In genomic region chr1:61051455-61052392, GRCh38 we compare ENCODE assay signal across 8 cellular contexts. TPM values are rescaled to one million over a fixed set of nuclear protein-coding genes. Genes with fewer than 3 reads are reported as not detected.
DNase-seq lines count a peak whose midpoint lies in the region; ATAC-seq and TF ChIP-seq lines count a peak whose summit lies in the region.

No MANE protein-coding gene starts in this region.

- CTCF ChIA-PET in activated CD4-positive, alpha-beta memory T cell treated with anti-CD3 and anti-CD28 coated beads for 36 hours (lab: Charles Lee): interaction anchor here (1.0 to 4.2 kb wide), 9 partner anchors 9 to 537 kb away, joined by 3 to 64 read pairs (median 13); partner anchors contain the start of gene NFIA

- in situ Hi-C loops in G401 (cut with HindIII; ENCODE audit: low sequenced_read_pairs): no loop called here

- peak overlapping the region; percentile 73 for H3K4me3 Mint-ChIP-seq in activated CD4-positive, alpha-beta memory T cell treated with anti-CD3 and anti-CD28 coated beads for 36 hours

- intact Hi-C loops in activated CD4-positive, alpha-beta memory T cell treated with anti-CD3 and anti-CD28 coated beads for 36 hours (cut with micrococcal nuclease): loop anchor here (2.0 to 10.0 kb wide), 5 partner anchors 106 to 801 kb away; no protein-coding TSS in a partner anchor
- intact Hi-C loops in left ventricle myocardium superior (cut with micrococcal nuclease): loop anchor here (2.0 to 10.0 kb wide), 3 partner anchors 286 to 533 kb away; no protein-coding TSS in a partner anchor
- intact Hi-C loops in psoas muscle (cut with DNase I): loop anchor here (1.0 to 10.0 kb wide), 6 partner anchors 33 to 673 kb away; partner anchors contain the start of gene TM2D1 (in 1 of the 2)
- intact Hi-C loops in left colon (cut with DNase I, micrococcal nuclease): loop anchor here (10.0 kb wide), 2 partner anchors 183 to 403 kb away; no protein-coding TSS in a partner anchor

- no peaks in the 10 kb centered on the region for H3K9me3 ChIP-seq in psoas muscle
- H3K9me3 ChIP-seq in trophoblast cell (ENCODE audit: insufficient read depth, low read depth, low read length): no peaks in the 10 kb centered on the region

- no peaks in the 10 kb centered on the region for H3K36me3 ChIP-seq in psoas muscle (ENCODE audit: insufficient read depth in 1 of 2, low read depth in 1 of 2)
- H3K36me3 ChIP-seq in trophoblast cell (ENCODE audit: control insufficient read depth in 1 of 2, insufficient read depth in 2 of 2, low read length in 2 of 2): no peaks in the 10 kb centered on the region

- H3K36me3 Mint-ChIP-seq in activated CD4-positive, alpha-beta memory T cell treated with anti-CD3 and anti-CD28 coated beads for 36 hours: no peaks in the 10 kb centered on the region

- H3K27ac ChIP-seq in psoas muscle: peak overlapping the region; percentile 97
- H3K27ac ChIP-seq in trophoblast cell (ENCODE audit: low read depth, low read length): no peak overlapping the region

- no peak overlapping the region for H3K9ac ChIP-seq in trophoblast cell (ENCODE audit: low read length)

- ATAC-seq in left ventricle myocardium superior (no peak), psoas muscle (peak; percentile 28 to 57 (median 51)), left colon (no peak)

- H3K4me2 ChIP-seq in trophoblast cell (ENCODE audit: low read length): no peak overlapping the region

- H3K4me1 ChIP-seq in psoas muscle: peaks cover 34% of the 10 kb centered on the region
- H3K4me1 ChIP-seq in trophoblast cell (ENCODE audit: control insufficient read depth in 1 of 2, insufficient read depth in 2 of 2, low read length in 2 of 2): peaks cover under 1 to 3% of the 10 kb centered on the region in 2 experiments

- H2BK120ac ChIP-seq in trophoblast cell (ENCODE audit: insufficient read depth, low read length, poor library complexity): no peak overlapping the region

- H3K79me1 ChIP-seq in trophoblast cell (ENCODE audit: low read length): no peaks in the 10 kb centered on the region

- H2BK12ac ChIP-seq in trophoblast cell (ENCODE audit: low read length): no peak overlapping the region

- 19 to 53% (median 21%) methylated on average over 26 of the region's 26 CpGs for WGBS in psoas muscle, 3 donors
- WGBS in trophoblast cell (ENCODE audit: extremely low coverage, insufficient coverage, insufficient read length): no CpG with 5 or more reads among the region's 26 CpGs

- H3K4me3 ChIP-seq in psoas muscle: peak overlapping the region; percentile 79
- no peak overlapping the region for H3K4me3 ChIP-seq in trophoblast cell (ENCODE audit: low read depth, low read length)

- H4K12ac ChIP-seq in trophoblast cell (ENCODE audit: low read depth, low read length): no peak overlapping the region

- H3K14ac ChIP-seq in trophoblast cell (ENCODE audit: low read length): no peak overlapping the region

- no peak overlapping the region for H2BK5ac ChIP-seq in trophoblast cell (ENCODE audit: low read depth, low read length, poor library complexity)

- no peak overlapping the region for H3K23ac ChIP-seq in trophoblast cell (ENCODE audit: low read length)

- DNase-seq in G401 (ENCODE audit: low spot score) (peak; percentile 14), left ventricle myocardium superior (peak; percentile 47), psoas muscle (peak; percentile 61 to 80), left colon (no peak), HCEC 1CT (no peak), trophoblast cell (no peak), NCI-H187 treated with DMSO at 0.1 percent for 48 hours (lab: John Stamatoyannopoulos, UW) (no peak)
- no peak for DNase-seq in activated CD4-positive, alpha-beta memory T cell treated with anti-CD3 and anti-CD28 coated beads for 36 hours

- no peak overlapping the region for H4K8ac ChIP-seq in trophoblast cell (ENCODE audit: low read depth, low read length)

- H2AFZ ChIP-seq in trophoblast cell (ENCODE audit: insufficient read depth, low read length, poor library complexity): no peak overlapping the region

- H3K79me2 ChIP-seq in trophoblast cell (ENCODE audit: control insufficient read depth, insufficient read depth, low read length, poor library complexity): no peaks in the 10 kb centered on the region

- H3K9me3 Mint-ChIP-seq in activated CD4-positive, alpha-beta memory T cell treated with anti-CD3 and anti-CD28 coated beads for 36 hours: no peaks in the 10 kb centered on the region

- no peak overlapping the region for H4K91ac ChIP-seq in trophoblast cell (ENCODE audit: low read depth, low read length)

- POLR2A ChIA-PET in activated CD4-positive, alpha-beta memory T cell treated with anti-CD3 and anti-CD28 coated beads for 36 hours (lab: Charles Lee): interaction anchor here (0.7 to 4.7 kb wide), 3 partner anchors 26 to 280 kb away, joined by 4 to 31 read pairs (median 4); no protein-coding TSS in a partner anchor

- H2AK5ac ChIP-seq in trophoblast cell (ENCODE audit: low read length): no peak overlapping the region

- no peak overlapping the region for H3K27ac Mint-ChIP-seq in activated CD4-positive, alpha-beta memory T cell treated with anti-CD3 and anti-CD28 coated beads for 36 hours

- H3K4me1 Mint-ChIP-seq in activated CD4-positive, alpha-beta memory T cell treated with anti-CD3 and anti-CD28 coated beads for 36 hours (ENCODE audit: low read depth): peaks cover 26% of the 10 kb centered on the region

- no peaks in the 10 kb centered on the region for H3K27me3 ChIP-seq in psoas muscle (ENCODE audit: insufficient read depth in 3 of 3, low read length in 2 of 3)
- H3K27me3 ChIP-seq in trophoblast cell (ENCODE audit: insufficient read depth, low read length): peaks cover 52% of the 10 kb centered on the region

- H3K18ac ChIP-seq in trophoblast cell (ENCODE audit: low read length): no peak overlapping the region

- peaks cover 51% of the 10 kb centered on the region for H3K27me3 Mint-ChIP-seq in activated CD4-positive, alpha-beta memory T cell treated with anti-CD3 and anti-CD28 coated beads for 36 hours

- TF ChIP-seq CTCF in psoas muscle (IDR thresholded peaks at IDR 0.05): no peak

- H3K4ac ChIP-seq in trophoblast cell (ENCODE audit: low read depth, low read length): no peak overlapping the region

RNA-seq across cellular contexts. Expression of gene NFIA, which starts 30.6 kb away (rescaled TPM):
- total RNA-seq in G401 (2014; rRNA removed; shearing (Covaris generic)): 0.37 and 0.47 TPM in 2 replicates
- total RNA-seq in activated CD4-positive, alpha-beta memory T cell treated with anti-CD3 and anti-CD28 coated beads for 36 hours: 1 to 10 TPM; 5.3 to 7.1 TPM
- total RNA-seq in left ventricle myocardium superior: 102 TPM
- 10 to 100 TPM; 30.6 to 42.7 (median 42.3) TPM for total RNA-seq in psoas muscle
- 10 to 100 TPM in 1 of 3 donors, 1 to 10 TPM in 2; 4.0 to 11.7 (median 4.2) TPM for polyA plus RNA-seq in psoas muscle
- total RNA-seq in left colon: 10 to 100 TPM; 51.1 to 51.4 TPM
- polyA plus RNA-seq in trophoblast cell (2013): 0.12 and 0.23 TPM in 2 replicates

Comparison
In these comparisons a context has a peak if more than half of its experiments do, and no peak if none do; other contexts are left out.
1. DNase-seq: peak in G401 (single experiment), left ventricle myocardium superior (single experiment) and psoas muscle (2 of 2); none in activated CD4-positive, alpha-beta memory T cell treated with anti-CD3 and anti-CD28 coated beads for 36 hours (single experiment), left colon (0 of 2), HCEC 1CT (single experiment), trophoblast cell (0 of 2) and NCI-H187 treated with DMSO at 0.1 percent for 48 hours (single experiment).
2. ATAC-seq: peak in psoas muscle (4 of 4); none in left ventricle myocardium superior (single experiment) and left colon (single experiment).